1 cellular context compared by ENCODE assay signal in the genomic region with DNA sequence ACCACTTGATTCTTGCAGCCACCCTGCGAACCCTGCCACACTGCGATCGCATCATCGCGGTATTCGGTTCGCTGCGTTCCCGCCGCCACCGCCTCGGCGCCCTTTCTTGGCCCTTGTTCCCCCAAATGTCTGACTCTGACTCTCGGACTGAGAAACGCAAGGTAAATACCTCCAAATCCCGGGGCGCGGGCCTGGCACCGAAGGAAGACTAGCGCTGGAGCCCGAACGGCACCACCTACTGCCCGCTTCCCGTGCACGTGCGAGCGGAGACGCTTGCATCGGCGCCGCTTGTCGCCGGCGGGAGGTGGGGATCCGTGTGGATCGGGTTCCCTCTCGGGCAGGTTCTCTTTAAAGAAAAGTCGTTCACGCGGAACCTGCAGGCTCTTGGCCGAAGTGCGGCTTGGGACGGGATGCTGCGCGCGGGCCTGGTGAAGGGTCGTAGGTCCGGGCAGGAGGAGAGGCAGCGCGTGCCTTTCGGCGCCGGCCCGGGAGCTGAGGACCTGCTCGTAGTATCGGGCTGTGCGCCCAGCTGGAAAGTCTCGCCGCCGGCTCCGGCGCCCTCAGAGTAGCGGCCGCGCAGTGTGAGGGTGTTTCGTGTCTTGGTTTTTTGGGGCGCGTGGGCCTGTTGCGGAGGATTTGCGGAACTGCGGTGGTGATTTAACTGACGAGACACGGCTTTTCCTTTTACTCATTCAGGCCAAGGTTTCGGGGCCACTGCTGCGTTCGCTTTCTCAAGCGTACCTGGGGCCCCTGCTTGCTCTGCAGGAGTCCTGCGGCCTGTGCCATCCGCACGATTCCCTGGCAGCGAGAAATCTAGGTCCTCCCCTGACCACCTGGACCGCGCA.
TF ChIP-seq lines count a peak whose summit lies in the region.

No MANE protein-coding gene starts in this region.

TF ChIP-seq in HepG2, 621 proteins besides CTCF, POLR2A, EP300 and RAD21 (continued from another document):
- TF ChIP-seq, protein P1, sequence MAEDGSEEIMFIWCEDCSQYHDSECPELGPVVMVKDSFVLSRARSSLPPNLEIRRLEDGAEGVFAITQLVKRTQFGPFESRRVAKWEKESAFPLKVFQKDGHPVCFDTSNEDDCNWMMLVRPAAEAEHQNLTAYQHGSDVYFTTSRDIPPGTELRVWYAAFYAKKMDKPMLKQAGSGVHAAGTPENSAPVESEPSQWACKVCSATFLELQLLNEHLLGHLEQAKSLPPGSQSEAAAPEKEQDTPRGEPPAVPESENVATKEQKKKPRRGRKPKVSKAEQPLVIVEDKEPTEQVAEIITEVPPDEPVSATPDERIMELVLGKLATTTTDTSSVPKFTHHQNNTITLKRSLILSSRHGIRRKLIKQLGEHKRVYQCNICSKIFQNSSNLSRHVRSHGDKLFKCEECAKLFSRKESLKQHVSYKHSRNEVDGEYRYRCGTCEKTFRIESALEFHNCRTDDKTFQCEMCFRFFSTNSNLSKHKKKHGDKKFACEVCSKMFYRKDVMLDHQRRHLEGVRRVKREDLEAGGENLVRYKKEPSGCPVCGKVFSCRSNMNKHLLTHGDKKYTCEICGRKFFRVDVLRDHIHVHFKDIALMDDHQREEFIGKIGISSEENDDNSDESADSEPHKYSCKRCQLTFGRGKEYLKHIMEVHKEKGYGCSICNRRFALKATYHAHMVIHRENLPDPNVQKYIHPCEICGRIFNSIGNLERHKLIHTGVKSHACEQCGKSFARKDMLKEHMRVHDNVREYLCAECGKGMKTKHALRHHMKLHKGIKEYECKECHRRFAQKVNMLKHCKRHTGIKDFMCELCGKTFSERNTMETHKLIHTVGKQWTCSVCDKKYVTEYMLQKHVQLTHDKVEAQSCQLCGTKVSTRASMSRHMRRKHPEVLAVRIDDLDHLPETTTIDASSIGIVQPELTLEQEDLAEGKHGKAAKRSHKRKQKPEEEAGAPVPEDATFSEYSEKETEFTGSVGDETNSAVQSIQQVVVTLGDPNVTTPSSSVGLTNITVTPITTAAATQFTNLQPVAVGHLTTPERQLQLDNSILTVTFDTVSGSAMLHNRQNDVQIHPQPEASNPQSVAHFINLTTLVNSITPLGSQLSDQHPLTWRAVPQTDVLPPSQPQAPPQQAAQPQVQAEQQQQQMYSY (CRISPR knock-in tag; IDR thresholded peaks at IDR 0.05): 0 out of 2 replicates have a peak, but pooled peaks have one; percentile 29
- TF ChIP-seq TBX2 (CRISPR knock-in tag; IDR thresholded peaks at IDR 0.05; ENCODE audit: borderline replicate concordance) (peak; percentile 28), PCBP2 (optimal IDR thresholded peaks at IDR 0.05; ENCODE audit: low read depth, low read length, poor library complexity, severe bottlenecking) (no peak), SAP130 (CRISPR knock-in tag; IDR thresholded peaks at IDR 0.05; ENCODE audit: low read depth) (peak; percentile 7; the same call in 1 of the 2 replicates), PHF8 (CRISPR knock-in tag; IDR thresholded peaks at IDR 0.05) (peak; percentile 45; the same call in 1 of the 2 replicates), RARG (CRISPR knock-in tag; IDR thresholded peaks at IDR 0.05; ENCODE audit: low read depth) (0 out of 2 replicates have a peak, but pooled peaks have one; percentile 1), NBN (conservative IDR thresholded peaks at IDR 0.05) (no peak), ASH2L (IDR thresholded peaks at IDR 0.05; ENCODE audit: insufficient read length, low read depth, low read length) (peak; percentile 55), MAF1 (CRISPR knock-in tag; IDR thresholded peaks at IDR 0.05; ENCODE audit: borderline replicate concordance) (no peak), ZNF160 (CRISPR knock-in tag; IDR thresholded peaks at IDR 0.05) (peak; percentile 1; the same call in 1 of the 2 replicates)
- TF ChIP-seq, protein P2, sequence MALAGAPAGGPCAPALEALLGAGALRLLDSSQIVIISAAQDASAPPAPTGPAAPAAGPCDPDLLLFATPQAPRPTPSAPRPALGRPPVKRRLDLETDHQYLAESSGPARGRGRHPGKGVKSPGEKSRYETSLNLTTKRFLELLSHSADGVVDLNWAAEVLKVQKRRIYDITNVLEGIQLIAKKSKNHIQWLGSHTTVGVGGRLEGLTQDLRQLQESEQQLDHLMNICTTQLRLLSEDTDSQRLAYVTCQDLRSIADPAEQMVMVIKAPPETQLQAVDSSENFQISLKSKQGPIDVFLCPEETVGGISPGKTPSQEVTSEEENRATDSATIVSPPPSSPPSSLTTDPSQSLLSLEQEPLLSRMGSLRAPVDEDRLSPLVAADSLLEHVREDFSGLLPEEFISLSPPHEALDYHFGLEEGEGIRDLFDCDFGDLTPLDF (CRISPR knock-in tag; IDR thresholded peaks at IDR 0.05): 0 out of 2 replicates have a peak, but pooled peaks have one; percentile 11
- TF ChIP-seq, protein P3, sequence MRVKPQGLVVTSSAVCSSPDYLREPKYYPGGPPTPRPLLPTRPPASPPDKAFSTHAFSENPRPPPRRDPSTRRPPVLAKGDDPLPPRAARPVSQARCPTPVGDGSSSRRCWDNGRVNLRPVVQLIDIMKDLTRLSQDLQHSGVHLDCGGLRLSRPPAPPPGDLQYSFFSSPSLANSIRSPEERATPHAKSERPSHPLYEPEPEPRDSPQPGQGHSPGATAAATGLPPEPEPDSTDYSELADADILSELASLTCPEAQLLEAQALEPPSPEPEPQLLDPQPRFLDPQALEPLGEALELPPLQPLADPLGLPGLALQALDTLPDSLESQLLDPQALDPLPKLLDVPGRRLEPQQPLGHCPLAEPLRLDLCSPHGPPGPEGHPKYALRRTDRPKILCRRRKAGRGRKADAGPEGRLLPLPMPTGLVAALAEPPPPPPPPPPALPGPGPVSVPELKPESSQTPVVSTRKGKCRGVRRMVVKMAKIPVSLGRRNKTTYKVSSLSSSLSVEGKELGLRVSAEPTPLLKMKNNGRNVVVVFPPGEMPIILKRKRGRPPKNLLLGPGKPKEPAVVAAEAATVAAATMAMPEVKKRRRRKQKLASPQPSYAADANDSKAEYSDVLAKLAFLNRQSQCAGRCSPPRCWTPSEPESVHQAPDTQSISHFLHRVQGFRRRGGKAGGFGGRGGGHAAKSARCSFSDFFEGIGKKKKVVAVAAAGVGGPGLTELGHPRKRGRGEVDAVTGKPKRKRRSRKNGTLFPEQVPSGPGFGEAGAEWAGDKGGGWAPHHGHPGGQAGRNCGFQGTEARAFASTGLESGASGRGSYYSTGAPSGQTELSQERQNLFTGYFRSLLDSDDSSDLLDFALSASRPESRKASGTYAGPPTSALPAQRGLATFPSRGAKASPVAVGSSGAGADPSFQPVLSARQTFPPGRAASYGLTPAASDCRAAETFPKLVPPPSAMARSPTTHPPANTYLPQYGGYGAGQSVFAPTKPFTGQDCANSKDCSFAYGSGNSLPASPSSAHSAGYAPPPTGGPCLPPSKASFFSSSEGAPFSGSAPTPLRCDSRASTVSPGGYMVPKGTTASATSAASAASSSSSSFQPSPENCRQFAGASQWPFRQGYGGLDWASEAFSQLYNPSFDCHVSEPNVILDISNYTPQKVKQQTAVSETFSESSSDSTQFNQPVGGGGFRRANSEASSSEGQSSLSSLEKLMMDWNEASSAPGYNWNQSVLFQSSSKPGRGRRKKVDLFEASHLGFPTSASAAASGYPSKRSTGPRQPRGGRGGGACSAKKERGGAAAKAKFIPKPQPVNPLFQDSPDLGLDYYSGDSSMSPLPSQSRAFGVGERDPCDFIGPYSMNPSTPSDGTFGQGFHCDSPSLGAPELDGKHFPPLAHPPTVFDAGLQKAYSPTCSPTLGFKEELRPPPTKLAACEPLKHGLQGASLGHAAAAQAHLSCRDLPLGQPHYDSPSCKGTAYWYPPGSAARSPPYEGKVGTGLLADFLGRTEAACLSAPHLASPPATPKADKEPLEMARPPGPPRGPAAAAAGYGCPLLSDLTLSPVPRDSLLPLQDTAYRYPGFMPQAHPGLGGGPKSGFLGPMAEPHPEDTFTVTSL (CRISPR knock-in tag; IDR thresholded peaks at IDR 0.05; ENCODE audit: borderline replicate concordance): peak; percentile 33
TF ChIP-seq in HepG2: peak in this region for 108.
